Comparison of ENCODE assay signal across 8 cellular contexts in the genomic region with DNA sequence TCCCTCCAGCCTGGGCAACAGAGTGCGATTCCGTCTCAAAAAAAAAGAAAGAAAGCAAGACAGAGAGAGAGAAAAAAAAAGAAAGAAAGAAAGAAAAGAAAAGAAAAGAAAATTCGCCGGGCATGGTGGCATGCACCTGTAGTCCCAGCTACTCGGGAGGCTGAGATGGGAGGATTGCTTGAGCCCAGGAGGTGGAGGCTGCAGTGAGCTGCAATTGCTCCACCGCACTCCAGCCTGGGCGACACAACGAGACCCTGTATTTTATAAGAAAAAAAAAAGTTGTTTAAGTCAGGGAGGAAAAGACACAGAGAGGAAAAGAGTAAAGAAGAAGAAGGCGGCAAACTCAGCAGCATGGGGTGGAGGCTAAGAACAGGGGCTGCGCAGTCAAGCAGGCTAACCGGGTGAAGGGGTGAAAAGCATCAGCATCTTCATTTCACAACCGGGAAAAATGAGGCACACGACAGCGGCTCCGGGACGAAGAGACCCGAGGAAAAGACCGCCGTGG.
DNase-seq lines count a peak whose midpoint lies in the region; ATAC-seq and TF ChIP-seq lines count a peak whose summit lies in the region.

No MANE protein-coding gene starts in this region.

- DNase-seq in astrocyte of the spinal cord (ENCODE audit: low read depth, low spot score): no peak
- no peak for DNase-seq in memory B cell (ENCODE audit: low spot score in 2 of 2)
- DNase-seq in stimulated activated CD4-positive, alpha-beta T cell treated with anti-CD3 and anti-CD28 coated beads, Interleukin-12 subunit alpha, Interleukin-12 subunit beta, amount 100 ng/mL, for 4 hours: no peak
- DNase-seq in caudate nucleus (lab: John Stamatoyannopoulos, UW): no peak
- no peak for DNase-seq in NCI-H2171 treated with DMSO at 0.1 percent for 48 hours (lab: John Stamatoyannopoulos, UW)
- no peak for DNase-seq in DMS79 treated with DMSO at 0.1 percent for 48 hours (lab: John Stamatoyannopoulos, UW)

- peak overlapping the region; percentile 90 for H3K27ac Mint-ChIP-seq in memory B cell

- no peaks in the 10 kb centered on the region for H3K9me3 Mint-ChIP-seq in memory B cell

- ATAC-seq in HG02938 (IDR thresholded peaks at IDR 0.05; ENCODE audit: unreplicated experiment) (peak; percentile 8), memory B cell (ENCODE audit: low read depth) (peak; percentile 18)

- H3K4me1 Mint-ChIP-seq in memory B cell: peaks cover 19% of the 10 kb centered on the region

- H3K4me3 ChIP-seq in astrocyte of the spinal cord (ENCODE audit: low read depth, low read length): peak overlapping the region; percentile 27

- H3K27ac ChIP-seq in C4-2B: peak overlapping the region; percentile 78; the same call in 1 of the 2 replicates
- no peak overlapping the region for H3K27ac ChIP-seq in caudate nucleus (ENCODE audit: low read depth, low read length)

- no peak for TF ChIP-seq CTCF in C4-2B (conservative IDR thresholded peaks at IDR 0.05)
- no peak for TF ChIP-seq CTCF in astrocyte of the spinal cord (IDR thresholded peaks at IDR 0.05; ENCODE audit: low read depth, low read length)

- in situ Hi-C loops in astrocyte of the spinal cord (cut with HindIII; ENCODE audit: low sequenced_read_pairs): no loop called here

- H3K36me3 Mint-ChIP-seq in memory B cell: peaks cover 7% of the 10 kb centered on the region

- no peaks in the 10 kb centered on the region for H3K27me3 Mint-ChIP-seq in memory B cell

- peak overlapping the region; percentile 95 for H3K4me3 Mint-ChIP-seq in memory B cell
